In the genomic region with DNA sequence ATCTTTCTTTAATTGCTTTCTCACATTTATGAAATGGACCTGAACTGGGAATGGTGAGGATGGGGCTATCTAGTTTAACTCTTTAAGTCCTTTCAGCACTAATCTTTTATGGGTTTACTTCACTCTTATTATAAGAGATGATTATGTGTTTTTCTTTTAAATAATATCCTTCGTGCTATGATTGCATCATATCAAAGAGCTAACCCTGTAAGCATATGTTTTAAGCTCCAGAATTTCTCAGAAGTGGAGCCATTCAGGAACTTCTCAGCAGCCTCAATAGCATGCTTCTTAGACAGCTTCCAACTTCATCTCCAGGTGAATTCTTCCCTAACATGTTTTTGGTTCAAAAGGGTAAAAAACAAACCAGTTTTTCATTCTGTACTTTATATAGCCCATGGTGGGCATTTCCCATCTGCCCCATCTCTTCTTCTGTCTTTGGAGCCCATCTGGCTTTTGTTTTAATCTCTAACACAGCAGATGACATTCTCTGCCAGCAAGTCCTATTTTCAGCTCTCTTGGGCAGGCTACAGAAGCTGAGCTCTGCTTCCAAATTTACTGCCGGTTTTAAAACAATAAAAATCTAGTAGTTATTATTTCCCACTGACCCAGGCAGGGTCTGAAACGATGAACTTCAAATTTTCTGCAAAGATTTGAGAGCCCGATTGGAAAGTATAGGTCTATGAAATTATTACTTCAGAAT, we compare ENCODE assay signal across 25 cellular contexts. TPM values are rescaled to one million over a fixed set of nuclear protein-coding genes. Genes with fewer than 3 reads are reported as not detected.
"Had no signal": no experiment of that assay in that cellular context is flagged by ENCODE, and none has a peak within 500 bp of the region (broad histone marks: within the 10 kb centered on the region; RNA-seq: fewer than 3 reads in every experiment).

No MANE protein-coding gene starts in this region.

- ATAC-seq: stimulated activated naive CD8-positive, alpha-beta T cell treated with anti-CD3 and anti-CD28 coated beads, Interleukin-15, Interleukin-2, amounts not matched to agents 100 U/mL and 50 U/mL, for 24 hours; T-cell had no signal

- H3K9me3 ChIP-seq: adrenal gland, ascending aorta, sigmoid colon, spleen, thyroid gland had no signal

- H3K4me1 ChIP-seq: adrenal gland, ascending aorta, parathyroid adenoma, sigmoid colon, spleen, thyroid gland had no signal

- H3K4me3 ChIP-seq: adrenal gland, ascending aorta, sigmoid colon, spleen, thyroid gland had no signal

- H3K36me3 Mint-ChIP-seq: activated naive CD8-positive, alpha-beta T cell; memory B cell; T-cell had no signal

- H3K4me1 Mint-ChIP-seq: central memory CD8-positive, alpha-beta T cell had no signal

- H3K27ac Mint-ChIP-seq: activated naive CD8-positive, alpha-beta T cell; memory B cell; nephron progenitor cell; T-cell had no signal

- H3K9me3 Mint-ChIP-seq: central memory CD8-positive, alpha-beta T cell; nephron progenitor cell; T-cell had no signal

- H3K4me3 Mint-ChIP-seq: activated naive CD8-positive, alpha-beta T cell; central memory CD8-positive, alpha-beta T cell; memory B cell; nephron progenitor cell; T-cell had no signal

- H3K27ac ChIP-seq: adrenal gland, ascending aorta, parathyroid adenoma, sigmoid colon, spleen, thyroid gland had no signal

- DNase-seq: activated CD4-positive, alpha-beta T cell treated with anti-CD3 and anti-CD28 coated beads for 1 hour; activated gamma-delta T cell treated with Interleukin-2 at 50 U/mL for 16 hours; activated T-cell treated with anti-CD3 and anti-CD28 coated beads, Interleukin-2, amount 50 U/mL, for 1 hour; adrenal gland; effector memory CD4-positive, alpha-beta T cell; foreskin melanocyte; hippocampal formation; kidney glomerular epithelial cell; nephron progenitor cell; sigmoid colon; spleen; stimulated activated CD4-positive, alpha-beta T cell treated with anti-CD3 and anti-CD28 coated beads, Interleukin-4, amount 100 ng/mL, for 4 hours; stimulated activated naive CD8-positive, alpha-beta T cell treated with anti-CD3 and anti-CD28 coated beads, Interleukin-15, Interleukin-2, amounts not matched to agents 100 U/mL and 50 U/mL, for 24 hours; T-cell; thyroid gland had no signal

- H3K36me3 ChIP-seq: adrenal gland, ascending aorta, sigmoid colon, spleen, thyroid gland had no signal

- H3K27me3 ChIP-seq: adrenal gland, ascending aorta, sigmoid colon, thyroid gland had no signal

RNA-seq across cellular contexts. Expression of a gene that starts 37.4 kb away (rescaled TPM):
- total RNA-seq: adrenal gland, ascending aorta, dermis microvascular lymphatic vessel endothelial cell, lower leg skin, sigmoid colon, spleen, subcutaneous adipose tissue, T-cell, thyroid gland, ureter had no signal
- polyA plus RNA-seq: adrenal gland, esophagus, sigmoid colon, spleen had no signal
